Comparison of ENCODE assay signal across 25 cellular contexts in genomic region chr16:49740190-49740589, GRCh38.
"Had no signal": no experiment of that assay in that cellular context is flagged by ENCODE, and none has a peak within 500 bp of the region (broad histone marks: within the 10 kb centered on the region; RNA-seq: fewer than 3 reads in every experiment).

No MANE protein-coding gene starts in this region.

- DNase-seq: naive B cell; naive thymus-derived CD8-positive, alpha-beta T cell; pancreas; retina; right lobe of liver; sigmoid colon; small intestine; stimulated activated CD4-positive, alpha-beta T cell treated with anti-CD3 and anti-CD28 coated beads, Interleukin-15, amount 100 ng/mL, for 24 hours; stimulated activated CD4-positive, alpha-beta T cell treated with anti-CD3 and anti-CD28 coated beads, Interleukin-2, amount 100 ng/mL, for 24 hours; stimulated activated CD4-positive, alpha-beta T cell treated with anti-CD3 and anti-CD28 coated beads, Interleukin-2, amount 100 ng/mL, for 48 hours; stimulated activated CD4-positive, alpha-beta T cell treated with anti-CD3 and anti-CD28 coated beads, Interleukin-4, amount 100 ng/mL, for 24 hours; stimulated activated naive B cell treated with anti-CD40 and anti-IgM and Interleukin-4, amounts not matched to agents 10 μg/mL and 1 μg/mL and 100 μg/mL, for 72 hours; stimulated activated naive CD4-positive, alpha-beta T cell treated with Interleukin-2 at 50 U/mL for 16 hours; stomach; tibial artery; transverse colon; upper lobe of right lung; uterus had no signal

- H3K36me3 Mint-ChIP-seq: naive B cell; naive thymus-derived CD8-positive, alpha-beta T cell; natural killer cell treated with Interleukin-12 subunit alpha and Interleukin-12 subunit beta and Interleukin-15 and Interleukin-18, amount 100 ng/mL, for 72 hours; stimulated activated effector memory CD8-positive, alpha-beta T cell treated with anti-CD3 and anti-CD28 coated beads, Interleukin-12 subunit alpha, Interleukin-12 subunit beta, amount 100 ng/mL, for 72 hours; stimulated activated naive B cell treated with anti-CD40 and anti-IgM and Interleukin-4, amounts not matched to agents 10 μg/mL and 1 μg/mL and 100 μg/mL, for 72 hours had no signal

- H3K4me1 Mint-ChIP-seq: naive B cell; stimulated activated effector memory CD8-positive, alpha-beta T cell treated with anti-CD3 and anti-CD28 coated beads, Interleukin-12 subunit alpha, Interleukin-12 subunit beta, amount 100 ng/mL, for 72 hours; stimulated activated naive B cell treated with anti-CD40 and anti-IgM and Interleukin-4, amounts not matched to agents 10 μg/mL and 1 μg/mL and 100 μg/mL, for 72 hours had no signal

- FAIRE-seq: pancreas, small intestine had no signal

- H3K4me3 ChIP-seq: neural progenitor cell, pancreas, prostate gland, right atrium auricular region, right lobe of liver, sigmoid colon, stomach, tibial artery, transverse colon, upper lobe of right lung, uterus had no signal

- H3K9me3 Mint-ChIP-seq: naive B cell; naive thymus-derived CD8-positive, alpha-beta T cell; natural killer cell treated with Interleukin-12 subunit alpha and Interleukin-12 subunit beta and Interleukin-15 and Interleukin-18, amount 100 ng/mL, for 72 hours; neural progenitor cell; stimulated activated effector memory CD8-positive, alpha-beta T cell treated with anti-CD3 and anti-CD28 coated beads, Interleukin-12 subunit alpha, Interleukin-12 subunit beta, amount 100 ng/mL, for 72 hours; stimulated activated naive B cell treated with anti-CD40 and anti-IgM and Interleukin-4, amounts not matched to agents 10 μg/mL and 1 μg/mL and 100 μg/mL, for 72 hours; stimulated activated naive CD8-positive, alpha-beta T cell treated with anti-CD3 and anti-CD28 coated beads, Interleukin-15, Interleukin-2, amounts not matched to agents 100 ng/mL and 50 ng/mL, for 24 hours; type B pancreatic cell had no signal

- H3K27me3 ChIP-seq: neural progenitor cell, pancreas, right atrium auricular region, right lobe of liver, stomach, transverse colon, upper lobe of right lung, uterus had no signal

- H3K4me2 ChIP-seq: neural progenitor cell had no signal

- H3K27ac ChIP-seq: neural progenitor cell, pancreas, prostate gland, right atrium auricular region, right lobe of liver, sigmoid colon, stomach, tibial artery, transverse colon, upper lobe of right lung, uterus had no signal

- ATAC-seq: naive thymus-derived CD8-positive, alpha-beta T cell; natural killer cell treated with Interleukin-12 subunit alpha and Interleukin-12 subunit beta and Interleukin-15 and Interleukin-18, amount 100 ng/mL, for 72 hours; pancreas; right lobe of liver; stimulated activated effector memory CD8-positive, alpha-beta T cell treated with anti-CD3 and anti-CD28 coated beads, Interleukin-12 subunit alpha, Interleukin-12 subunit beta, amount 100 ng/mL, for 72 hours; stimulated activated naive B cell treated with anti-CD40 and anti-IgM and Interleukin-4, amounts not matched to agents 10 μg/mL and 1 μg/mL and 100 μg/mL, for 72 hours; upper lobe of right lung had no signal

- H3K4me3 Mint-ChIP-seq: naive thymus-derived CD8-positive, alpha-beta T cell; natural killer cell treated with Interleukin-12 subunit alpha and Interleukin-12 subunit beta and Interleukin-15 and Interleukin-18, amount 100 ng/mL, for 72 hours; stimulated activated effector memory CD8-positive, alpha-beta T cell treated with anti-CD3 and anti-CD28 coated beads, Interleukin-12 subunit alpha, Interleukin-12 subunit beta, amount 100 ng/mL, for 72 hours; stimulated activated naive B cell treated with anti-CD40 and anti-IgM and Interleukin-4, amounts not matched to agents 10 μg/mL and 1 μg/mL and 100 μg/mL, for 72 hours; stimulated activated naive CD8-positive, alpha-beta T cell treated with anti-CD3 and anti-CD28 coated beads, Interleukin-15, Interleukin-2, amounts not matched to agents 100 ng/mL and 50 ng/mL, for 24 hours; type B pancreatic cell had no signal

- H3K4me1 ChIP-seq: pancreas, prostate gland, right atrium auricular region, right lobe of liver, stomach, transverse colon, upper lobe of right lung, uterus had no signal

- H3K27me3 Mint-ChIP-seq: naive B cell; natural killer cell treated with Interleukin-12 subunit alpha and Interleukin-12 subunit beta and Interleukin-15 and Interleukin-18, amount 100 ng/mL, for 72 hours; stimulated activated naive B cell treated with anti-CD40 and anti-IgM and Interleukin-4, amounts not matched to agents 10 μg/mL and 1 μg/mL and 100 μg/mL, for 72 hours; stimulated activated naive CD8-positive, alpha-beta T cell treated with anti-CD3 and anti-CD28 coated beads, Interleukin-15, Interleukin-2, amounts not matched to agents 100 ng/mL and 50 ng/mL, for 24 hours had no signal

- H3K9me3 ChIP-seq: pancreas, prostate gland, right atrium auricular region, right lobe of liver, sigmoid colon, stomach, tibial artery, transverse colon, upper lobe of right lung, uterus had no signal

- H3K9ac ChIP-seq: neural progenitor cell had no signal

- H2AFZ ChIP-seq: neural progenitor cell had no signal

- H3K27ac Mint-ChIP-seq: naive B cell; naive thymus-derived CD8-positive, alpha-beta T cell; natural killer cell treated with Interleukin-12 subunit alpha and Interleukin-12 subunit beta and Interleukin-15 and Interleukin-18, amount 100 ng/mL, for 72 hours; stimulated activated effector memory CD8-positive, alpha-beta T cell treated with anti-CD3 and anti-CD28 coated beads, Interleukin-12 subunit alpha, Interleukin-12 subunit beta, amount 100 ng/mL, for 72 hours; stimulated activated naive B cell treated with anti-CD40 and anti-IgM and Interleukin-4, amounts not matched to agents 10 μg/mL and 1 μg/mL and 100 μg/mL, for 72 hours; stimulated activated naive CD8-positive, alpha-beta T cell treated with anti-CD3 and anti-CD28 coated beads, Interleukin-15, Interleukin-2, amounts not matched to agents 100 ng/mL and 50 ng/mL, for 24 hours; type B pancreatic cell had no signal

- H3K36me3 ChIP-seq: neural progenitor cell, pancreas, prostate gland, right atrium auricular region, right lobe of liver, sigmoid colon, stomach, tibial artery, transverse colon, upper lobe of right lung, uterus had no signal
